In genomic region chr19:4063369-4064072, GRCh38 we compare ENCODE assay signal across 8 cellular contexts. TPM values are rescaled to one million over a fixed set of nuclear protein-coding genes. Genes with fewer than 3 reads are reported as not detected.
DNase-seq lines count a peak whose midpoint lies in the region; ATAC-seq lines count a peak whose summit lies in the region.

No MANE protein-coding gene starts in this region.

- H3K27me3 ChIP-seq in iPS-20b (ENCODE audit: insufficient read depth, low read length) (peaks cover 18% of the 10 kb centered on the region), subcutaneous abdominal adipose tissue (ENCODE audit: control insufficient read depth in 5 of 5, insufficient read depth in 4 of 5, low read length in 5 of 5) (no peaks in the 10 kb centered on the region)

- H3K4me3 Mint-ChIP-seq in activated T-helper 17 cell treated with anti-CD3 and anti-CD28 coated beads, Interleukin-2, amount 50 U/mL, for 72 hours: peak overlapping the region; percentile 82

- peaks cover 21% of the 10 kb centered on the region for H3K36me3 Mint-ChIP-seq in activated T-helper 17 cell treated with anti-CD3 and anti-CD28 coated beads, Interleukin-2, amount 50 U/mL, for 72 hours (ENCODE audit: low read depth)

- DNase-seq in NCI-H510A treated with DMSO at 0.1 percent for 48 hours (lab: John Stamatoyannopoulos, UW): peak; percentile 52
- no peak for DNase-seq in NCI-H510A (lab: John Stamatoyannopoulos, UW)
- no peak for DNase-seq in NOMO-1 treated with DMSO at 0.1 percent for 48 hours (lab: John Stamatoyannopoulos, UW; ENCODE audit: unreplicated experiment)

- peak overlapping the region; percentile 72 for H3K4me3 ChIP-seq in iPS-20b (ENCODE audit: low read length)
- H3K4me3 ChIP-seq in subcutaneous abdominal adipose tissue (ENCODE audit: low read depth in 1 of 5, low read length in 5 of 5): peak overlapping the region; percentile 50 to 79 (median 69)

- peaks cover 6% of the 10 kb centered on the region; the same call in 1 of the 2 replicates for H3K36me3 ChIP-seq in iPS-20b (ENCODE audit: insufficient read depth, low read depth, low read length)
- peaks cover 0 to 6% (median 5%) of the 10 kb centered on the region in 5 donors for H3K36me3 ChIP-seq in subcutaneous abdominal adipose tissue (ENCODE audit: control insufficient read depth in 5 of 5, insufficient read depth in 5 of 5, low read length in 5 of 5)

- H3K9ac ChIP-seq in iPS-20b (ENCODE audit: low read depth, low read length): peak overlapping the region; percentile 67; the same call in 1 of the 2 replicates
- H3K9ac ChIP-seq in subcutaneous abdominal adipose tissue (ENCODE audit: low read length in 5 of 5): peak overlapping the region; percentile 48 to 93 (median 88)

- peaks cover 4% of the 10 kb centered on the region for H3K4me1 Mint-ChIP-seq in activated T-helper 17 cell treated with anti-CD3 and anti-CD28 coated beads, Interleukin-2, amount 50 U/mL, for 72 hours

- H3K27me3 Mint-ChIP-seq in activated T-helper 17 cell treated with anti-CD3 and anti-CD28 coated beads, Interleukin-2, amount 50 U/mL, for 72 hours: no peaks in the 10 kb centered on the region

- H3K9me3 ChIP-seq in iPS-20b (ENCODE audit: insufficient read depth, low read depth, low read length) (no peaks in the 10 kb centered on the region), subcutaneous abdominal adipose tissue (ENCODE audit: control insufficient read depth in 5 of 5, low read length in 5 of 5) (no peaks in the 10 kb centered on the region)

- peaks cover 3% of the 10 kb centered on the region; the same call in 1 of the 2 replicates for H3K4me1 ChIP-seq in iPS-20b (ENCODE audit: insufficient read depth, low read length)
- peaks cover 13 to 71% (median 69%) of the 10 kb centered on the region in 5 donors for H3K4me1 ChIP-seq in subcutaneous abdominal adipose tissue (ENCODE audit: control insufficient read depth in 5 of 5, insufficient read depth in 5 of 5, low read length in 5 of 5)

- H3K9me3 Mint-ChIP-seq in activated T-helper 17 cell treated with anti-CD3 and anti-CD28 coated beads, Interleukin-2, amount 50 U/mL, for 72 hours: no peaks in the 10 kb centered on the region

- no peak for ATAC-seq in activated T-helper 17 cell treated with anti-CD3 and anti-CD28 coated beads, Interleukin-2, amount 50 U/mL, for 72 hours (replicated peaks)
- ATAC-seq in GM18907 (IDR thresholded peaks at IDR 0.05; ENCODE audit: unreplicated experiment) (no peak), GM19035 (IDR thresholded peaks at IDR 0.05; ENCODE audit: unreplicated experiment) (no peak)

- peak overlapping the region; percentile 80 for H3K27ac Mint-ChIP-seq in activated T-helper 17 cell treated with anti-CD3 and anti-CD28 coated beads, Interleukin-2, amount 50 U/mL, for 72 hours

- H3K27ac ChIP-seq in iPS-20b (ENCODE audit: low read length) (no peak overlapping the region), subcutaneous abdominal adipose tissue (ENCODE audit: low read depth, low read length) (peak overlapping the region; percentile 98)

RNA-seq across cellular contexts. Expression of gene ZBTB7A, which starts 3.2 kb away (rescaled TPM):
- 10 to 100 TPM; 38.5 to 41.3 TPM for total RNA-seq in activated T-helper 17 cell treated with anti-CD3 and anti-CD28 coated beads, Interleukin-2, amount 50 U/mL, for 72 hours

RNA-seq across cellular contexts. Expression of gene PIAS4, which starts 56.0 kb away (rescaled TPM):
- total RNA-seq in activated T-helper 17 cell treated with anti-CD3 and anti-CD28 coated beads, Interleukin-2, amount 50 U/mL, for 72 hours: 10 to 100 TPM; 32.8 to 39.1 TPM
